ENCODE assay signal across 25 cellular contexts in the genomic region with DNA sequence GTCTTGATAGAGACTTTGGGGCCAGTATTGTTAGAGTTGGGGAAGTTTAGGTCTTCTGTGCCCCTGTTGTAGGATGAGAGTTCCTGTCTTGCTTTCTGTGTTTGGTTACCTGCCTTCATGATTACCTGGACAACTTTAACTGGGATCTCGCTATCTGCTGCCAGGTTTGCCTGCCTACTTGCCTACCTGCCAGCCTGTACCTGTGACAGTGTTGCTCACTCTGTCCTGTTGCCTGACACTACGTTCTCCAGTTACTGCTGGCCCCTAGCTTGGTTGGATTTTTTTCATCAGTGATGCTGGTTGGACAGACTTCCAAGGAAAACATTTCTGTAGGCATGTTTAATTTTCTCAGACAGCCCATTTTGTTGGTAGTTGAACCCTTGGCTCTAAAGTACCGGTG. TPM values are rescaled to one million over a fixed set of nuclear protein-coding genes. Genes with fewer than 3 reads are reported as not detected.
"Had no signal": no experiment of that assay in that cellular context is flagged by ENCODE, and none has a peak within 500 bp of the region (broad histone marks: within the 10 kb centered on the region; RNA-seq: fewer than 3 reads in every experiment).

No MANE protein-coding gene starts in this region.

- H3K4me3 Mint-ChIP-seq: activated CD4-positive, alpha-beta memory T cell treated with anti-CD3 and anti-CD28 coated beads, Interleukin-2, amount 10 ng/mL, durations not matched to agents 7 days and 5 days; activated CD4-positive, alpha-beta T cell treated with anti-CD3 and anti-CD28 coated beads, Interleukin-2, amount 10 ng/mL, durations not matched to agents 7 days and 5 days; activated naive CD4-positive, alpha-beta T cell treated with anti-CD3 and anti-CD28 coated beads, Interleukin-2, amount 10 ng/mL, durations not matched to agents 7 days and 5 days; activated naive CD8-positive, alpha-beta T cell treated with anti-CD3 and anti-CD28 coated beads, Interleukin-2, amount 10 ng/mL, durations not matched to agents 7 days and 5 days; activated T-cell treated with anti-CD3 and anti-CD28 coated beads, Interleukin-2, amount 50 U/mL, for 24 hours; activated T-cell treated with anti-CD3 and anti-CD28 coated beads, Interleukin-2, amount 50 U/mL, for 72 hours; brain; central memory CD8-positive, alpha-beta T cell; dendritic cell treated with granulocyte-macrophage colony-stimulating factor and Interleukin-4, amounts not matched to agents 40 ng/mL and 50 ng/mL, for 4 days; endodermal cell had no signal

- H3K36me3 Mint-ChIP-seq: activated naive CD4-positive, alpha-beta T cell treated with anti-CD3 and anti-CD28 coated beads, Interleukin-2, amount 10 ng/mL, durations not matched to agents 7 days and 5 days; activated naive CD4-positive, alpha-beta T cell treated with anti-CD3 and anti-CD28 coated beads, Interleukin-2, amount 50 U/mL, for 72 hours; activated naive CD8-positive, alpha-beta T cell treated with anti-CD3 and anti-CD28 coated beads, Interleukin-2, amount 10 ng/mL, durations not matched to agents 7 days and 5 days had no signal

- H3K27ac Mint-ChIP-seq: activated CD4-positive, alpha-beta memory T cell treated with anti-CD3 and anti-CD28 coated beads, Interleukin-2, amount 10 ng/mL, durations not matched to agents 7 days and 5 days; activated CD4-positive, alpha-beta T cell treated with anti-CD3 and anti-CD28 coated beads, Interleukin-2, amount 10 ng/mL, durations not matched to agents 7 days and 5 days; activated naive CD4-positive, alpha-beta T cell treated with anti-CD3 and anti-CD28 coated beads, Interleukin-2, amount 10 ng/mL, durations not matched to agents 7 days and 5 days; activated naive CD4-positive, alpha-beta T cell treated with anti-CD3 and anti-CD28 coated beads, Interleukin-2, amount 50 U/mL, for 72 hours; activated naive CD8-positive, alpha-beta T cell treated with anti-CD3 and anti-CD28 coated beads, Interleukin-2, amount 10 ng/mL, durations not matched to agents 7 days and 5 days; activated T-cell treated with anti-CD3 and anti-CD28 coated beads, Interleukin-2, amount 50 U/mL, for 24 hours; activated T-cell treated with anti-CD3 and anti-CD28 coated beads, Interleukin-2, amount 50 U/mL, for 72 hours; brain; dendritic cell treated with granulocyte-macrophage colony-stimulating factor and Interleukin-4, amounts not matched to agents 40 ng/mL and 50 ng/mL, for 4 days; endodermal cell had no signal

- H3K9me3 Mint-ChIP-seq: activated CD4-positive, alpha-beta memory T cell treated with anti-CD3 and anti-CD28 coated beads, Interleukin-2, amount 10 ng/mL, durations not matched to agents 7 days and 5 days; activated CD4-positive, alpha-beta T cell treated with anti-CD3 and anti-CD28 coated beads, Interleukin-2, amount 10 ng/mL, durations not matched to agents 7 days and 5 days; activated naive CD4-positive, alpha-beta T cell treated with anti-CD3 and anti-CD28 coated beads, Interleukin-2, amount 10 ng/mL, durations not matched to agents 7 days and 5 days; activated naive CD4-positive, alpha-beta T cell treated with anti-CD3 and anti-CD28 coated beads, Interleukin-2, amount 50 U/mL, for 72 hours; activated naive CD8-positive, alpha-beta T cell treated with anti-CD3 and anti-CD28 coated beads, Interleukin-2, amount 10 ng/mL, durations not matched to agents 7 days and 5 days; activated T-cell treated with anti-CD3 and anti-CD28 coated beads, Interleukin-2, amount 50 U/mL, for 24 hours; dendritic cell treated with granulocyte-macrophage colony-stimulating factor and Interleukin-4, amounts not matched to agents 40 ng/mL and 50 ng/mL, for 4 days had no signal

- DNase-seq: activated CD4-positive, alpha-beta memory T cell treated with anti-CD3 and anti-CD28 coated beads, Interleukin-2, amount 10 ng/mL, durations not matched to agents 7 days and 5 days; activated CD4-positive, alpha-beta T cell treated with anti-CD3 and anti-CD28 coated beads for 1 hour; activated CD4-positive, alpha-beta T cell treated with anti-CD3 and anti-CD28 coated beads for 4 hours; activated CD4-positive, alpha-beta T cell treated with anti-CD3 and anti-CD28 coated beads, Interleukin-2, amount 10 ng/mL, durations not matched to agents 7 days and 5 days; activated CD4-positive, alpha-beta T cell treated with anti-CD3 and anti-CD28 coated beads, Interleukin-2, amount 50 U/mL, for 4 hours; activated CD8-positive, alpha-beta memory T cell treated with anti-CD3 and anti-CD28 coated beads, Interleukin-2, amount 50 U/mL, for 48 hours; activated gamma-delta T cell; activated naive CD4-positive, alpha-beta T cell; activated naive CD4-positive, alpha-beta T cell treated with anti-CD3 and anti-CD28 coated beads, Interleukin-2, amount 10 ng/mL, durations not matched to agents 7 days and 5 days; activated naive CD8-positive, alpha-beta T cell treated with anti-CD3 and anti-CD28 coated beads, Interleukin-2, amount 10 ng/mL, durations not matched to agents 7 days and 5 days; activated T-cell treated with anti-CD3 and anti-CD28 coated beads for 4 hours; activated T-cell treated with anti-CD3 and anti-CD28 coated beads, Interleukin-2, amount 50 U/mL, for 24 hours; activated T-cell treated with anti-CD3 and anti-CD28 coated beads, Interleukin-2, amount 50 U/mL, for 72 hours; dorsolateral prefrontal cortex; effector memory CD4-positive, alpha-beta T cell; endodermal cell; foreskin fibroblast; glutamatergic neuron; T-helper 2 cell had no signal

- H3K27me3 Mint-ChIP-seq: activated CD4-positive, alpha-beta memory T cell treated with anti-CD3 and anti-CD28 coated beads, Interleukin-2, amount 10 ng/mL, durations not matched to agents 7 days and 5 days; activated CD4-positive, alpha-beta T cell treated with anti-CD3 and anti-CD28 coated beads, Interleukin-2, amount 10 ng/mL, durations not matched to agents 7 days and 5 days; activated naive CD4-positive, alpha-beta T cell treated with anti-CD3 and anti-CD28 coated beads, Interleukin-2, amount 10 ng/mL, durations not matched to agents 7 days and 5 days; activated naive CD8-positive, alpha-beta T cell treated with anti-CD3 and anti-CD28 coated beads, Interleukin-2, amount 10 ng/mL, durations not matched to agents 7 days and 5 days; activated T-cell treated with anti-CD3 and anti-CD28 coated beads, Interleukin-2, amount 50 U/mL, for 24 hours; brain; central memory CD8-positive, alpha-beta T cell; dendritic cell treated with granulocyte-macrophage colony-stimulating factor and Interleukin-4, amounts not matched to agents 40 ng/mL and 50 ng/mL, for 4 days had no signal

- ATAC-seq: activated naive CD4-positive, alpha-beta T cell treated with anti-CD3 and anti-CD28 coated beads, Interleukin-2, amount 50 U/mL, for 72 hours; activated T-cell treated with anti-CD3 and anti-CD28 coated beads, Interleukin-2, amount 50 U/mL, for 72 hours; esophagus mucosa had no signal

- H3K4me1 Mint-ChIP-seq: activated CD4-positive, alpha-beta memory T cell treated with anti-CD3 and anti-CD28 coated beads, Interleukin-2, amount 10 ng/mL, durations not matched to agents 7 days and 5 days; activated CD4-positive, alpha-beta T cell treated with anti-CD3 and anti-CD28 coated beads, Interleukin-2, amount 10 ng/mL, durations not matched to agents 7 days and 5 days; activated naive CD4-positive, alpha-beta T cell treated with anti-CD3 and anti-CD28 coated beads, Interleukin-2, amount 10 ng/mL, durations not matched to agents 7 days and 5 days; activated naive CD8-positive, alpha-beta T cell treated with anti-CD3 and anti-CD28 coated beads, Interleukin-2, amount 10 ng/mL, durations not matched to agents 7 days and 5 days; central memory CD8-positive, alpha-beta T cell had no signal

RNA-seq across cellular contexts. Expression of a gene that starts 48.4 kb away (rescaled TPM):
- total RNA-seq: activated CD4-positive, alpha-beta memory T cell treated with anti-CD3 and anti-CD28 coated beads, Interleukin-2, amount 10 ng/mL, durations not matched to agents 7 days and 5 days; activated CD4-positive, alpha-beta T cell treated with anti-CD3 and anti-CD28 coated beads, Interleukin-2, amount 10 ng/mL, durations not matched to agents 7 days and 5 days; activated naive CD4-positive, alpha-beta T cell treated with anti-CD3 and anti-CD28 coated beads, Interleukin-2, amount 50 U/mL, for 72 hours; T-helper 1 cell treated with Interleukin-12 subunit alpha and Interleukin-12 subunit beta and Interleukin-4 antibody, amounts not matched to agents 30 ng/mL and 1 ng/mL, for 36 hours had no signal
